Comparison of ENCODE assay signal across 17 cellular contexts in the genomic region with DNA sequence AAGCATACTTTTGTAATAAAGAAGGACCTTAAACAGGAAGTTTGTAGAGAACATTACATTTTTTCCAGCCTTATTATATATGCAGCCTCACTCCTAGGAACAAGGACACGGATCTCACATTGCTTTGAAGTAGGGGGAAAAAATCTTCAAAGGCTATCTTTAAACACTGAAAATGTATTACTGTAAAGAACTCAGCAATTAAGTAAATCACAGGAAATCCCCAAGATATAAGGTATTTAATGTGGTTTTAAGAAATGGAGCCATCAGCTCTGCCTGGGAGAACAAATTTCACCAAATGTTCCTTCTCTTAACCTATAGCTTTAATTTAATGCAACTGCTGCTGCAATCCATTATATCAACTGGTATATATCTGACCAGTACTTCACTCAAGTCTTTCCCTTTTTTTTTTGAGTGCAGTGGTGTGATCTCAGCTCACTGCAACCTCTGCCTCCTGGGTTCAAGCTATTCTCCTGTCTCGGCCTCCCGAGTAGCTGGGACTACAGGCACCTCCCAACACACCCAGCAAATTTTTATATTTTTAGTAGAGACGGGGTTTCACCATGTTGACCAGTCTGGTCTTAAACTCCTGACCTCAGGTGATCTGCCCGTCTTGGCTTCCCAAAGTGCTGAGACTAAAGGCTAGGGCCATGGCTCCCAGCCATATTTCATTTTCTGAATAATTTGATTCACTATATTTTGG. TPM values are rescaled to one million over a fixed set of nuclear protein-coding genes. Genes with fewer than 3 reads are reported as not detected.
DNase-seq lines count a peak whose midpoint lies in the region; ATAC-seq and TF ChIP-seq lines count a peak whose summit lies in the region.
"Had no signal": no experiment of that assay in that cellular context is flagged by ENCODE, and none has a peak within 500 bp of the region (broad histone marks: within the 10 kb centered on the region; RNA-seq: fewer than 3 reads in every experiment).

No MANE protein-coding gene starts in this region.

- ATAC-seq in stimulated activated naive CD8-positive, alpha-beta T cell treated with anti-CD3 and anti-CD28 coated beads, Interleukin-15, amount 100 ng/mL, for 72 hours: no peak
- ATAC-seq in HG03196 (IDR thresholded peaks at IDR 0.05; ENCODE audit: unreplicated experiment): no peak

- H3K27ac Mint-ChIP-seq in activated naive CD4-positive, alpha-beta T cell treated with anti-CD3 and anti-CD28 coated beads for 36 hours: peak overlapping the region; percentile 100
- peak overlapping the region; percentile 55 to 95 (median 57) for H3K27ac Mint-ChIP-seq in IgD-negative memory B cell
- H3K27ac Mint-ChIP-seq in activated naive CD8-positive, alpha-beta T cell treated with anti-CD3 and anti-CD28 coated beads for 36 hours: peak overlapping the region; percentile 84
- H3K27ac Mint-ChIP-seq in stimulated activated naive CD8-positive, alpha-beta T cell treated with anti-CD3 and anti-CD28 coated beads, Interleukin-15, amount 100 ng/mL, for 72 hours: peak overlapping the region; percentile 87 to 97
- no peak overlapping the region for H3K27ac Mint-ChIP-seq in progenitor cell of endocrine pancreas
- H3K27ac Mint-ChIP-seq: H9 had no signal

- peaks cover 67% of the 10 kb centered on the region for H3K36me3 Mint-ChIP-seq in activated naive CD4-positive, alpha-beta T cell treated with anti-CD3 and anti-CD28 coated beads for 36 hours (ENCODE audit: low read depth)
- H3K36me3 Mint-ChIP-seq in IgD-negative memory B cell (peaks cover 9% of the 10 kb centered on the region), progenitor cell of endocrine pancreas (ENCODE audit: insufficient read depth) (no peaks in the 10 kb centered on the region)
- peaks cover 58% of the 10 kb centered on the region for H3K36me3 Mint-ChIP-seq in activated naive CD8-positive, alpha-beta T cell treated with anti-CD3 and anti-CD28 coated beads for 36 hours

- no peak for DNase-seq in activated naive CD4-positive, alpha-beta T cell treated with anti-CD3 and anti-CD28 coated beads for 36 hours
- DNase-seq in activated naive CD4-positive, alpha-beta T cell treated with anti-CD3 and anti-CD28 coated beads, Interleukin-2, amount 50 U/mL, for 16 hours: no peak
- DNase-seq in activated naive CD8-positive, alpha-beta T cell treated with anti-CD3 and anti-CD28 coated beads for 36 hours: no peak
- no peak for DNase-seq in stimulated activated naive CD8-positive, alpha-beta T cell treated with anti-CD3 and anti-CD28 coated beads, Interleukin-15, amount 100 ng/mL, for 72 hours
- DNase-seq in progenitor cell of endocrine pancreas (ENCODE audit: low spot score, unreplicated experiment) (no peak), NCI-H2029 treated with DMSO at 0.1 percent for 48 hours (lab: John Stamatoyannopoulos, UW) (no peak)
- DNase-seq: adrenal gland, Caco-2, H9, head of caudate nucleus, mesenchymal stem cell, NCI-H446, OCI-M1 had no signal

- peaks cover 6% of the 10 kb centered on the region for H3K9me3 Mint-ChIP-seq in activated naive CD4-positive, alpha-beta T cell treated with anti-CD3 and anti-CD28 coated beads for 36 hours
- H3K9me3 Mint-ChIP-seq in IgD-negative memory B cell (peaks cover 0 to 3% (median 0%) of the 10 kb centered on the region in 3 donors), progenitor cell of endocrine pancreas (ENCODE audit: low read depth) (no peaks in the 10 kb centered on the region)
- H3K9me3 Mint-ChIP-seq in activated naive CD8-positive, alpha-beta T cell treated with anti-CD3 and anti-CD28 coated beads for 36 hours: peaks cover 8% of the 10 kb centered on the region
- peaks cover 0 to 5% of the 10 kb centered on the region in 2 donors for H3K9me3 Mint-ChIP-seq in stimulated activated naive CD8-positive, alpha-beta T cell treated with anti-CD3 and anti-CD28 coated beads, Interleukin-15, amount 100 ng/mL, for 72 hours

- peaks cover 56% of the 10 kb centered on the region for H3K4me1 Mint-ChIP-seq in activated naive CD4-positive, alpha-beta T cell treated with anti-CD3 and anti-CD28 coated beads for 36 hours (ENCODE audit: low read depth)
- H3K4me1 Mint-ChIP-seq in IgD-negative memory B cell (peaks cover 44 to 55% (median 47%) of the 10 kb centered on the region in 3 donors), progenitor cell of endocrine pancreas (ENCODE audit: low read depth) (no peaks in the 10 kb centered on the region)
- peaks cover 65% of the 10 kb centered on the region for H3K4me1 Mint-ChIP-seq in activated naive CD8-positive, alpha-beta T cell treated with anti-CD3 and anti-CD28 coated beads for 36 hours
- H3K4me1 Mint-ChIP-seq in stimulated activated naive CD8-positive, alpha-beta T cell treated with anti-CD3 and anti-CD28 coated beads, Interleukin-15, amount 100 ng/mL, for 72 hours: peaks cover 62% of the 10 kb centered on the region
- H3K4me1 Mint-ChIP-seq: H9 had no signal

- no peak for TF ChIP-seq CTCF in progenitor cell of endocrine pancreas (IDR thresholded peaks at IDR 0.05; ENCODE audit: unreplicated experiment)

- peak overlapping the region; percentile 100 for H3K4me3 Mint-ChIP-seq in activated naive CD4-positive, alpha-beta T cell treated with anti-CD3 and anti-CD28 coated beads for 36 hours
- H3K4me3 Mint-ChIP-seq in IgD-negative memory B cell: peak overlapping the region; percentile 92 to 98 (median 92)
- peak overlapping the region; percentile 88 for H3K4me3 Mint-ChIP-seq in activated naive CD8-positive, alpha-beta T cell treated with anti-CD3 and anti-CD28 coated beads for 36 hours
- H3K4me3 Mint-ChIP-seq in stimulated activated naive CD8-positive, alpha-beta T cell treated with anti-CD3 and anti-CD28 coated beads, Interleukin-15, amount 100 ng/mL, for 72 hours: peak overlapping the region; percentile 86
- H3K4me3 Mint-ChIP-seq in progenitor cell of endocrine pancreas (ENCODE audit: low read depth): no peak overlapping the region
- H3K4me3 Mint-ChIP-seq: H9 had no signal

- intact Hi-C loops in activated naive CD4-positive, alpha-beta T cell treated with anti-CD3 and anti-CD28 coated beads for 36 hours (cut with micrococcal nuclease): loop anchor here (5.0 kb wide), 3 partner anchors 424 to 1251 kb away; a partner anchor contains a TSS

- no peaks in the 10 kb centered on the region for H3K27me3 Mint-ChIP-seq in activated naive CD4-positive, alpha-beta T cell treated with anti-CD3 and anti-CD28 coated beads for 36 hours (ENCODE audit: low read depth)
- H3K27me3 Mint-ChIP-seq in IgD-negative memory B cell (no peaks in the 10 kb centered on the region), progenitor cell of endocrine pancreas (no peaks in the 10 kb centered on the region)
- no peaks in the 10 kb centered on the region for H3K27me3 Mint-ChIP-seq in activated naive CD8-positive, alpha-beta T cell treated with anti-CD3 and anti-CD28 coated beads for 36 hours
- H3K27me3 Mint-ChIP-seq in stimulated activated naive CD8-positive, alpha-beta T cell treated with anti-CD3 and anti-CD28 coated beads, Interleukin-15, amount 100 ng/mL, for 72 hours: no peaks in the 10 kb centered on the region

- CTCF ChIA-PET in activated naive CD4-positive, alpha-beta T cell treated with anti-CD3 and anti-CD28 coated beads for 36 hours (lab: Charles Lee): interaction anchor here (0.6 to 4.6 kb wide), 4 partner anchors 11 to 359 kb away, joined by 3 to 33 read pairs (median 6); a partner anchor contains a TSS

RNA-seq across cellular contexts. Expression of a gene that starts 2.8 kb away (rescaled TPM):
- total RNA-seq in activated naive CD4-positive, alpha-beta T cell treated with anti-CD3 and anti-CD28 coated beads for 36 hours: 10 to 100 TPM; 70.6 to 73.4 TPM
- 85.4 TPM for polyA plus RNA-seq in IgD-negative memory B cell
- total RNA-seq in activated naive CD8-positive, alpha-beta T cell treated with anti-CD3 and anti-CD28 coated beads for 36 hours: 10 to 100 TPM; 34.1 to 41.2 TPM
- not detected in 2 replicates for total RNA-seq in progenitor cell of endocrine pancreas
- total RNA-seq: Caco-2, H9, SJSA1 had no signal
- polyA plus RNA-seq: AG04450 had no signal

Comparison
In these comparisons a context has a peak if more than half of its experiments do, and no peak if none do; other contexts are left out.
1. RNA of a gene that starts 2.8 kb away (total RNA-seq): 70.6 to 73.4 TPM in activated naive CD4-positive, alpha-beta T cell treated with anti-CD3 and anti-CD28 coated beads for 36 hours and 34.1 to 41.2 TPM in activated naive CD8-positive, alpha-beta T cell treated with anti-CD3 and anti-CD28 coated beads for 36 hours; not detected in progenitor cell of endocrine pancreas; every median in the first group is over 10 times any median in the second.